1 cellular context compared by ENCODE assay signal in genomic region chr22:24550028-24550901, GRCh38.
TF ChIP-seq lines count a peak whose summit lies in the region.

No MANE protein-coding gene starts in this region.

TF ChIP-seq in HepG2, 621 proteins besides CTCF, POLR2A, EP300 and RAD21 (continued from another document and continues in another):
- TF ChIP-seq, protein P1, sequence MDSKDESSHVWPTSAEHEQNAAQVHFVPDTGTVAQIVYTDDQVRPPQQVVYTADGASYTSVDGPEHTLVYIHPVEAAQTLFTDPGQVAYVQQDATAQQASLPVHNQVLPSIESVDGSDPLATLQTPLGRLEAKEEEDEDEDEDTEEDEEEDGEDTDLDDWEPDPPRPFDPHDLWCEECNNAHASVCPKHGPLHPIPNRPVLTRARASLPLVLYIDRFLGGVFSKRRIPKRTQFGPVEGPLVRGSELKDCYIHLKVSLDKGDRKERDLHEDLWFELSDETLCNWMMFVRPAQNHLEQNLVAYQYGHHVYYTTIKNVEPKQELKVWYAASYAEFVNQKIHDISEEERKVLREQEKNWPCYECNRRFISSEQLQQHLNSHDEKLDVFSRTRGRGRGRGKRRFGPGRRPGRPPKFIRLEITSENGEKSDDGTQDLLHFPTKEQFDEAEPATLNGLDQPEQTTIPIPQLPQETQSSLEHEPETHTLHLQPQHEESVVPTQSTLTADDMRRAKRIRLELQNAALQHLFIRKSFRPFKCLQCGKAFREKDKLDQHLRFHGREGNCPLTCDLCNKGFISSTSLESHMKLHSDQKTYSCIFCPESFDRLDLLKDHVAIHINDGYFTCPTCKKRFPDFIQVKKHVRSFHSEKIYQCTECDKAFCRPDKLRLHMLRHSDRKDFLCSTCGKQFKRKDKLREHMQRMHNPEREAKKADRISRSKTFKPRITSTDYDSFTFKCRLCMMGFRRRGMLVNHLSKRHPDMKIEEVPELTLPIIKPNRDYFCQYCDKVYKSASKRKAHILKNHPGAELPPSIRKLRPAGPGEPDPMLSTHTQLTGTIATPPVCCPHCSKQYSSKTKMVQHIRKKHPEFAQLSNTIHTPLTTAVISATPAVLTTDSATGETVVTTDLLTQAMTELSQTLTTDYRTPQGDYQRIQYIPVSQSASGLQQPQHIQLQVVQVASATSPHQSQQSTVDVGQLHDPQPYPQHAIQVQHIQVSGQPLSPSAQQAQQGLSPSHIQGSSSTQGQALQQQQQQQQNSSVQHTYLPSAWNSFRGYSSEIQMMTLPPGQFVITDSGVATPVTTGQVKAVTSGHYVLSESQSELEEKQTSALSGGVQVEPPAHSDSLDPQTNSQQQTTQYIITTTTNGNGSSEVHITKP (CRISPR knock-in tag; IDR thresholded peaks at IDR 0.05; ENCODE audit: low read depth) = 0 out of 2 replicates have a peak, but pooled peaks have one; percentile 64
- TF ChIP-seq PAWR (CRISPR knock-in tag; IDR thresholded peaks at IDR 0.05; ENCODE audit: borderline replicate concordance) (0 out of 2 replicates have a peak, but pooled peaks have one; percentile 52), ZNF281 (CRISPR knock-in tag; IDR thresholded peaks at IDR 0.05; ENCODE audit: borderline replicate concordance) (peak; percentile 83), SIX4 (CRISPR knock-in tag; IDR thresholded peaks at IDR 0.05) (0 out of 2 replicates have a peak, but pooled peaks have one; percentile 40), AHR (CRISPR knock-in tag; IDR thresholded peaks at IDR 0.05) (0 out of 2 replicates have a peak, but pooled peaks have one; percentile 32), AKNA (CRISPR knock-in tag; IDR thresholded peaks at IDR 0.05; ENCODE audit: borderline replicate concordance) (no peak), HOXA9 (CRISPR knock-in tag; IDR thresholded peaks at IDR 0.05; ENCODE audit: borderline replicate concordance) (no peak), MIER2 (CRISPR knock-in tag; IDR thresholded peaks at IDR 0.05) (no peak), TEAD3 (CRISPR knock-in tag; optimal IDR thresholded peaks at IDR 0.05; ENCODE audit: borderline replicate concordance) (peak; percentile 90), ZNF839 (CRISPR knock-in tag; IDR thresholded peaks at IDR 0.05; ENCODE audit: borderline replicate concordance) (no peak; the same call in 1 of the 2 replicates), NFYB (CRISPR knock-in tag; IDR thresholded peaks at IDR 0.05) (no peak), MXD1 (CRISPR knock-in tag; IDR thresholded peaks at IDR 0.05) (peak; percentile 48; the same call in 1 of the 2 replicates), HES4 (CRISPR knock-in tag; IDR thresholded peaks at IDR 0.05; ENCODE audit: borderline replicate concordance) (no peak; the same call in 1 of the 2 replicates), ZMYM2 (CRISPR knock-in tag; IDR thresholded peaks at IDR 0.05) (peak; percentile 100), IRF2 (CRISPR knock-in tag; IDR thresholded peaks at IDR 0.05) (peak; percentile 80; the same call in 1 of the 2 replicates), ZBTB26 (CRISPR knock-in tag; IDR thresholded peaks at IDR 0.05; ENCODE audit: borderline replicate concordance) (peak; percentile 17; the same call in 1 of the 2 replicates)
- TF ChIP-seq, protein P2, sequence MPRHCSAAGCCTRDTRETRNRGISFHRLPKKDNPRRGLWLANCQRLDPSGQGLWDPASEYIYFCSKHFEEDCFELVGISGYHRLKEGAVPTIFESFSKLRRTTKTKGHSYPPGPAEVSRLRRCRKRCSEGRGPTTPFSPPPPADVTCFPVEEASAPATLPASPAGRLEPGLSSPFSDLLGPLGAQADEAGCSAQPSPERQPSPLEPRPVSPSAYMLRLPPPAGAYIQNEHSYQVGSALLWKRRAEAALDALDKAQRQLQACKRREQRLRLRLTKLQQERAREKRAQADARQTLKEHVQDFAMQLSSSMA (CRISPR knock-in tag; IDR thresholded peaks at IDR 0.05) = peak; percentile 32; the same call in 1 of the 2 replicates
- TF ChIP-seq, protein P3, sequence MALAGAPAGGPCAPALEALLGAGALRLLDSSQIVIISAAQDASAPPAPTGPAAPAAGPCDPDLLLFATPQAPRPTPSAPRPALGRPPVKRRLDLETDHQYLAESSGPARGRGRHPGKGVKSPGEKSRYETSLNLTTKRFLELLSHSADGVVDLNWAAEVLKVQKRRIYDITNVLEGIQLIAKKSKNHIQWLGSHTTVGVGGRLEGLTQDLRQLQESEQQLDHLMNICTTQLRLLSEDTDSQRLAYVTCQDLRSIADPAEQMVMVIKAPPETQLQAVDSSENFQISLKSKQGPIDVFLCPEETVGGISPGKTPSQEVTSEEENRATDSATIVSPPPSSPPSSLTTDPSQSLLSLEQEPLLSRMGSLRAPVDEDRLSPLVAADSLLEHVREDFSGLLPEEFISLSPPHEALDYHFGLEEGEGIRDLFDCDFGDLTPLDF (CRISPR knock-in tag; IDR thresholded peaks at IDR 0.05) = no peak
- TF ChIP-seq, protein P4, sequence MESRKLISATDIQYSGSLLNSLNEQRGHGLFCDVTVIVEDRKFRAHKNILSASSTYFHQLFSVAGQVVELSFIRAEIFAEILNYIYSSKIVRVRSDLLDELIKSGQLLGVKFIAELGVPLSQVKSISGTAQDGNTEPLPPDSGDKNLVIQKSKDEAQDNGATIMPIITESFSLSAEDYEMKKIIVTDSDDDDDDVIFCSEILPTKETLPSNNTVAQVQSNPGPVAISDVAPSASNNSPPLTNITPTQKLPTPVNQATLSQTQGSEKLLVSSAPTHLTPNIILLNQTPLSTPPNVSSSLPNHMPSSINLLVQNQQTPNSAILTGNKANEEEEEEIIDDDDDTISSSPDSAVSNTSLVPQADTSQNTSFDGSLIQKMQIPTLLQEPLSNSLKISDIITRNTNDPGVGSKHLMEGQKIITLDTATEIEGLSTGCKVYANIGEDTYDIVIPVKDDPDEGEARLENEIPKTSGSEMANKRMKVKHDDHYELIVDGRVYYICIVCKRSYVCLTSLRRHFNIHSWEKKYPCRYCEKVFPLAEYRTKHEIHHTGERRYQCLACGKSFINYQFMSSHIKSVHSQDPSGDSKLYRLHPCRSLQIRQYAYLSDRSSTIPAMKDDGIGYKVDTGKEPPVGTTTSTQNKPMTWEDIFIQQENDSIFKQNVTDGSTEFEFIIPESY (CRISPR knock-in tag; IDR thresholded peaks at IDR 0.05) = peak; percentile 70
- TF ChIP-seq, protein P5, sequence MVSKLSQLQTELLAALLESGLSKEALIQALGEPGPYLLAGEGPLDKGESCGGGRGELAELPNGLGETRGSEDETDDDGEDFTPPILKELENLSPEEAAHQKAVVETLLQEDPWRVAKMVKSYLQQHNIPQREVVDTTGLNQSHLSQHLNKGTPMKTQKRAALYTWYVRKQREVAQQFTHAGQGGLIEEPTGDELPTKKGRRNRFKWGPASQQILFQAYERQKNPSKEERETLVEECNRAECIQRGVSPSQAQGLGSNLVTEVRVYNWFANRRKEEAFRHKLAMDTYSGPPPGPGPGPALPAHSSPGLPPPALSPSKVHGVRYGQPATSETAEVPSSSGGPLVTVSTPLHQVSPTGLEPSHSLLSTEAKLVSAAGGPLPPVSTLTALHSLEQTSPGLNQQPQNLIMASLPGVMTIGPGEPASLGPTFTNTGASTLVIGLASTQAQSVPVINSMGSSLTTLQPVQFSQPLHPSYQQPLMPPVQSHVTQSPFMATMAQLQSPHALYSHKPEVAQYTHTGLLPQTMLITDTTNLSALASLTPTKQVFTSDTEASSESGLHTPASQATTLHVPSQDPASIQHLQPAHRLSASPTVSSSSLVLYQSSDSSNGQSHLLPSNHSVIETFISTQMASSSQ (IDR thresholded peaks at IDR 0.05; ENCODE audit: low read depth) = peak; percentile 77; the same call in 1 of the 2 replicates
- TF ChIP-seq, protein P5 (CRISPR knock-in tag; IDR thresholded peaks at IDR 0.05; ENCODE audit: borderline replicate concordance) = peak; percentile 75; the same call in 1 of the 2 replicates
